Comparison of ENCODE assay signal across 1 cellular context in genomic region chr6:17599885-17600526, GRCh38.
TF ChIP-seq lines count a peak whose summit lies in the region.

TSS of gene FAM8A1 (plus strand) at chr6:17600302. CDS start at chr6:17600410, 108 bp downstream.

TF ChIP-seq in GM12878, 131 proteins besides CTCF, POLR2A, EP300 and RAD21 (continued from another document):
- TF ChIP-seq ZBTB40 (IDR thresholded peaks at IDR 0.05; ENCODE audit: borderline replicate concordance) (peak; percentile 87), IRF4 (IDR thresholded peaks at IDR 0.05; ENCODE audit: low read depth, low read length) (0 out of 2 replicates have a peak, but pooled peaks have one; percentile 4), MTA2 (IDR thresholded peaks at IDR 0.05; ENCODE audit: low read depth) (peak; percentile 25; the same call in 1 of the 2 replicates), TBL1XR1 (IDR thresholded peaks at IDR 0.05; ENCODE audit: low read depth, low read length) (0 out of 2 replicates have a peak, but pooled peaks have one; percentile 64), SREBF2 (IDR thresholded peaks at IDR 0.05; ENCODE audit: low read length) (peak; percentile 53; the same call in 1 of the 2 replicates), MXI1 (IDR thresholded peaks at IDR 0.05; ENCODE audit: low read depth, low read length) (0 out of 2 replicates have a peak, but pooled peaks have one; percentile 4), PBX3 (IDR thresholded peaks at IDR 0.05; ENCODE audit: insufficient replicate concordance, low read depth, low read length) (peak; percentile 2), PKNOX1 (IDR thresholded peaks at IDR 0.05) (peak; percentile 59), SUPT20H (IDR thresholded peaks at IDR 0.05; ENCODE audit: borderline replicate concordance, control insufficient read depth, low read depth, low read length) (no peak), EGR1 (IDR thresholded peaks at IDR 0.05; ENCODE audit: borderline replicate concordance in 1 of 2, low read depth in 2 of 2, low read length in 2 of 2) (0 out of 3 replicates have a peak, but pooled peaks of 1 of the 2 experiments have one; percentile 27), NBN (IDR thresholded peaks at IDR 0.05) (peak; percentile 38; the same call in 1 of the 2 replicates), ZBTB4 (CRISPR knock-in tag; IDR thresholded peaks at IDR 0.05) (no peak), ZNF217 (IDR thresholded peaks at IDR 0.05) (0 out of 2 replicates have a peak, but pooled peaks have one; percentile 29), CBX5 (IDR thresholded peaks at IDR 0.05; ENCODE audit: low read depth) (no peak), RUNX3 (IDR thresholded peaks at IDR 0.05; ENCODE audit: low read length) (peak; percentile 97), TCF12 (IDR thresholded peaks at IDR 0.05; ENCODE audit: low read depth, low read length) (peak; percentile 34; the same call in 1 of the 2 replicates), SPI1 (IDR thresholded peaks at IDR 0.05; ENCODE audit: borderline replicate concordance, insufficient read depth, low read depth, low read length) (peak; percentile 34; the same call in 1 of the 2 replicates), STAT1 (conservative IDR thresholded peaks at IDR 0.05) (no peak), HDGF (IDR thresholded peaks at IDR 0.05) (peak; percentile 45; the same call in 1 of the 2 replicates), PAX5 (IDR thresholded peaks at IDR 0.05; ENCODE audit: borderline replicate concordance, low read depth, low read length) (peak; percentile 79; the same call in 1 of the 2 replicates), SKIL (IDR thresholded peaks at IDR 0.05; ENCODE audit: low read depth, poor library complexity, severe bottlenecking) (no peak), RELB (IDR thresholded peaks at IDR 0.05; ENCODE audit: low read depth) (0 out of 2 replicates have a peak, but pooled peaks have one; percentile 27), YBX1 (IDR thresholded peaks at IDR 0.05) (no peak), SRF (IDR thresholded peaks at IDR 0.05; ENCODE audit: low read depth in 2 of 2, low read length in 2 of 2) (0 out of 4 replicates have a peak, but pooled peaks of 1 of the 2 experiments have one; percentile 45), BCL11A (IDR thresholded peaks at IDR 0.05; ENCODE audit: low read depth, low read length) (0 out of 2 replicates have a peak, but pooled peaks have one; percentile 4), CREM (IDR thresholded peaks at IDR 0.05; ENCODE audit: low read depth) (peak; percentile 79), POU2F2 (IDR thresholded peaks at IDR 0.05; ENCODE audit: borderline replicate concordance, low read depth, low read length) (0 out of 3 replicates have a peak, but pooled peaks have one; percentile 17), ATF7 (IDR thresholded peaks at IDR 0.05; ENCODE audit: low read depth) (peak; percentile 23; the same call in 1 of the 2 replicates), BCL3 (IDR thresholded peaks at IDR 0.05; ENCODE audit: borderline replicate concordance, insufficient read depth, low read depth, low read length, poor library complexity, severe bottlenecking) (no peak), POLR2AphosphoS5 (IDR thresholded peaks at IDR 0.05; ENCODE audit: low read length) (peak; percentile 26; the same call in 1 of the 2 replicates), TCF3 (IDR thresholded peaks at IDR 0.05; ENCODE audit: borderline replicate concordance, insufficient read depth, low read depth, low read length) (0 out of 2 replicates have a peak, but pooled peaks have one; percentile 47), GABPA (IDR thresholded peaks at IDR 0.05; ENCODE audit: low read depth) (peak; percentile 87)
TF ChIP-seq in GM12878: peak in this region for 36.
